In genomic region chr3:194326192-194327029, GRCh38 we compare ENCODE assay signal across 2 cellular contexts.
TF ChIP-seq lines count a peak whose summit lies in the region.

No MANE protein-coding gene starts in this region.

TF ChIP-seq in HEK293, 187 proteins besides CTCF, POLR2A, EP300 and RAD21 (continued from another document):
- peak; percentile 67; the same call in 1 of the 2 replicates for TF ChIP-seq ZNF18 (tag by site-specific recombination; IDR thresholded peaks at IDR 0.05)
- TF ChIP-seq ZNF670 (tag by site-specific recombination; IDR thresholded peaks at IDR 0.05; ENCODE audit: low read depth) = peak; percentile 88
- 0 out of 2 replicates have a peak, but pooled peaks have one; percentile 7 for TF ChIP-seq SCRT1 (tag by site-specific recombination; IDR thresholded peaks at IDR 0.05; ENCODE audit: borderline replicate concordance)
- peak; percentile 97 for TF ChIP-seq ZNF2 (tag by site-specific recombination; IDR thresholded peaks at IDR 0.05)
- peak; percentile 43; the same call in 1 of the 2 replicates for TF ChIP-seq ZNF514 (tag by site-specific recombination; IDR thresholded peaks at IDR 0.05)
- no peak for TF ChIP-seq ZNF221 (tag by site-specific recombination; IDR thresholded peaks at IDR 0.05; ENCODE audit: borderline replicate concordance)

TF ChIP-seq in K562, 482 proteins besides CTCF, POLR2A, EP300 and RAD21 (continued from another document and continues in another):
- TF ChIP-seq ZBTB40 (IDR thresholded peaks at IDR 0.05) (no peak), ZBTB40 (CRISPR knock-in tag; IDR thresholded peaks at IDR 0.05) (0 out of 2 replicates have a peak, but pooled peaks have one; percentile 10), MGA (IDR thresholded peaks at IDR 0.05) (0 out of 2 replicates have a peak, but pooled peaks have one; percentile 23), HDAC6 (IDR thresholded peaks at IDR 0.05; ENCODE audit: low read depth, low read length) (peak; percentile 100), SREBF1 (IDR thresholded peaks at IDR 0.05; ENCODE audit: borderline replicate concordance, low read depth, low read length) (no peak), MLX (CRISPR knock-in tag; conservative IDR thresholded peaks at IDR 0.05) (no peak), TBP (optimal IDR thresholded peaks at IDR 0.05; ENCODE audit: low read depth, low read length) (no peak), GABPA (tag; conservative IDR thresholded peaks at IDR 0.05; ENCODE audit: low read depth) (no peak), JUN (IDR thresholded peaks at IDR 0.05; ENCODE audit: borderline replicate concordance, low read depth, low read length) (no peak), JUN (CRISPR knock-in tag; IDR thresholded peaks at IDR 0.05; ENCODE audit: borderline replicate concordance) (no peak), EZH2 (IDR thresholded peaks at IDR 0.05; ENCODE audit: borderline replicate concordance, low read depth, low read length) (no peak), ZFX (CRISPR knock-in tag; IDR thresholded peaks at IDR 0.05) (no peak), COPS2 (conservative IDR thresholded peaks at IDR 0.05) (no peak), ESRRB (CRISPR knock-in tag; IDR thresholded peaks at IDR 0.05; ENCODE audit: borderline replicate concordance) (no peak), XRCC5 (IDR thresholded peaks at IDR 0.05; ENCODE audit: low read depth, low read length) (no peak), ATF7 (IDR thresholded peaks at IDR 0.05) (no peak), FOXJ3 (CRISPR knock-in tag; IDR thresholded peaks at IDR 0.05) (no peak), NCOA2 (IDR thresholded peaks at IDR 0.05; ENCODE audit: partially characterized antibody in 2 of 2) (no peak), ZNF436 (CRISPR knock-in tag; IDR thresholded peaks at IDR 0.05) (no peak), RAD51 (IDR thresholded peaks at IDR 0.05; ENCODE audit: borderline replicate concordance, low read depth) (no peak), KDM5B (IDR thresholded peaks at IDR 0.05; ENCODE audit: insufficient replicate concordance, low read depth, low read length) (no peak), EWSR1 (IDR thresholded peaks at IDR 0.05; ENCODE audit: borderline replicate concordance, low read depth, partially characterized antibody) (no peak), PHTF2 (CRISPR knock-in tag; IDR thresholded peaks at IDR 0.05) (no peak), HNRNPL (IDR thresholded peaks at IDR 0.05; ENCODE audit: low read depth, low read length) (no peak)
- TF ChIP-seq, protein P1, sequence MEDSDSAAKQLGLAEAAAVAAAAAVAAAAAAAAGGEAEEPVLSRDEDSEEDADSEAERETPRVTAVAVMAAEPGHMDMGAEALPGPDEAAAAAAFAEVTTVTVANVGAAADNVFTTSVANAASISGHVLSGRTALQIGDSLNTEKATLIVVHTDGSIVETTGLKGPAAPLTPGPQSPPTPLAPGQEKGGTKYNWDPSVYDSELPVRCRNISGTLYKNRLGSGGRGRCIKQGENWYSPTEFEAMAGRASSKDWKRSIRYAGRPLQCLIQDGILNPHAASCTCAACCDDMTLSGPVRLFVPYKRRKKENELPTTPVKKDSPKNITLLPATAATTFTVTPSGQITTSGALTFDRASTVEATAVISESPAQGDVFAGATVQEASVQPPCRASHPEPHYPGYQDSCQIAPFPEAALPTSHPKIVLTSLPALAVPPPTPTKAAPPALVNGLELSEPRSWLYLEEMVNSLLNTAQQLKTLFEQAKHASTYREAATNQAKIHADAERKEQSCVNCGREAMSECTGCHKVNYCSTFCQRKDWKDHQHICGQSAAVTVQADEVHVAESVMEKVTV (CRISPR knock-in tag; IDR thresholded peaks at IDR 0.05) = no peak
- TF ChIP-seq, protein P2, sequence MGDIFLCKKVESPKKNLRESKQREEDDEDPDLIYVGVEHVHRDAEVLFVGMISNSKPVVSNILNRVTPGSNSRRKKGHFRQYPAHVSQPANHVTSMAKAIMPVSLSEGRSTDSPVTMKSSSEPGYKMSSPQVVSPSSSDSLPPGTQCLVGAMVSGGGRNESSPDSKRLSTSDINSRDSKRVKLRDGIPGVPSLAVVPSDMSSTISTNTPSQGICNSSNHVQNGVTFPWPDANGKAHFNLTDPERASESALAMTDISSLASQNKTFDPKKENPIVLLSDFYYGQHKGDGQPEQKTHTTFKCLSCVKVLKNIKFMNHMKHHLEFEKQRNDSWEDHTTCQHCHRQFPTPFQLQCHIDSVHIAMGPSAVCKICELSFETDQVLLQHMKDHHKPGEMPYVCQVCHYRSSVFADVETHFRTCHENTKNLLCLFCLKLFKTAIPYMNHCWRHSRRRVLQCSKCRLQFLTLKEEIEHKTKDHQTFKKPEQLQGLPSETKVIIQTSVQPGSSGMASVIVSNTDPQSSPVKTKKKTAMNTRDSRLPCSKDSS (IDR thresholded peaks at IDR 0.05; ENCODE audit: low read depth, partially characterized antibody) = peak; percentile 51
- TF ChIP-seq, protein P3, sequence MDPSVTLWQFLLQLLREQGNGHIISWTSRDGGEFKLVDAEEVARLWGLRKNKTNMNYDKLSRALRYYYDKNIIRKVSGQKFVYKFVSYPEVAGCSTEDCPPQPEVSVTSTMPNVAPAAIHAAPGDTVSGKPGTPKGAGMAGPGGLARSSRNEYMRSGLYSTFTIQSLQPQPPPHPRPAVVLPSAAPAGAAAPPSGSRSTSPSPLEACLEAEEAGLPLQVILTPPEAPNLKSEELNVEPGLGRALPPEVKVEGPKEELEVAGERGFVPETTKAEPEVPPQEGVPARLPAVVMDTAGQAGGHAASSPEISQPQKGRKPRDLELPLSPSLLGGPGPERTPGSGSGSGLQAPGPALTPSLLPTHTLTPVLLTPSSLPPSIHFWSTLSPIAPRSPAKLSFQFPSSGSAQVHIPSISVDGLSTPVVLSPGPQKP (CRISPR knock-in tag; IDR thresholded peaks at IDR 0.05) = no peak
